Comparison of ENCODE assay signal across 1 cellular context in genomic region chr2:71882949-71883472, GRCh38.
A peak's percentile ranks its signal among the peaks of the same experiment; 100 is the strongest.
TF ChIP-seq lines count a peak whose summit lies in the region.

No MANE protein-coding gene starts in this region.

TF ChIP-seq in K562, 482 proteins besides CTCF, POLR2A, EP300 and RAD21 (continued from another document and continues in another):
- no peak for TF ChIP-seq MXD1 (CRISPR knock-in tag; IDR thresholded peaks at IDR 0.05; ENCODE audit: borderline replicate concordance, poor library complexity, severe bottlenecking)
- no peak for TF ChIP-seq DNMT1 (IDR thresholded peaks at IDR 0.05)
- no peak for TF ChIP-seq STAT6 (CRISPR knock-in tag; IDR thresholded peaks at IDR 0.05)
- no peak for TF ChIP-seq MYBL2 (IDR thresholded peaks at IDR 0.05; ENCODE audit: low read depth)
- TF ChIP-seq MYBL2 (CRISPR knock-in tag; IDR thresholded peaks at IDR 0.05; ENCODE audit: borderline replicate concordance), result no peak
- TF ChIP-seq STAT5A (IDR thresholded peaks at IDR 0.05; ENCODE audit: borderline replicate concordance, low read length), result peak; percentile 91
- TF ChIP-seq NR1H2 (CRISPR knock-in tag; IDR thresholded peaks at IDR 0.05), result no peak
- no peak for TF ChIP-seq EWSR1 (IDR thresholded peaks at IDR 0.05; ENCODE audit: borderline replicate concordance, low read depth, partially characterized antibody)
- no peak for TF ChIP-seq ZNF143 (CRISPR knock-in tag; IDR thresholded peaks at IDR 0.05)
- TF ChIP-seq CHD4 (IDR thresholded peaks at IDR 0.05; ENCODE audit: insufficient read depth, insufficient replicate concordance, low read depth, low read length, poor library complexity, severe bottlenecking), result peak; percentile 76
- peak; percentile 44 for TF ChIP-seq ZNF239 (CRISPR knock-in tag; IDR thresholded peaks at IDR 0.05)
- TF ChIP-seq EP400 (IDR thresholded peaks at IDR 0.05), result peak; percentile 42; the same call in 1 of the 2 replicates
- peak; percentile 38 for TF ChIP-seq RBBP5 (IDR thresholded peaks at IDR 0.05; ENCODE audit: borderline replicate concordance, insufficient read depth, low read length, poor library complexity, severe bottlenecking)
- TF ChIP-seq BMI1 (IDR thresholded peaks at IDR 0.05; ENCODE audit: low read length), result no peak
- peak; percentile 82 for TF ChIP-seq ZKSCAN1 (IDR thresholded peaks at IDR 0.05; ENCODE audit: low read depth, low read length)
- no peak for TF ChIP-seq TCF15 (CRISPR knock-in tag; IDR thresholded peaks at IDR 0.05)
- peak; percentile 99 for TF ChIP-seq ETV5 (CRISPR knock-in tag; IDR thresholded peaks at IDR 0.05; ENCODE audit: low read depth)
- TF ChIP-seq ATF7 (IDR thresholded peaks at IDR 0.05), result peak; percentile 89
- peak; percentile 58 for TF ChIP-seq POLR2G (IDR thresholded peaks at IDR 0.05; ENCODE audit: low read depth, low read length)
- no peak for TF ChIP-seq CBX2 (IDR thresholded peaks at IDR 0.05; ENCODE audit: insufficient read depth, low read length, poor library complexity, severe bottlenecking)
- TF ChIP-seq LCOR (CRISPR knock-in tag; IDR thresholded peaks at IDR 0.05), result peak; percentile 80; the same call in 1 of the 2 replicates
- no peak for TF ChIP-seq ZNF347 (CRISPR knock-in tag; IDR thresholded peaks at IDR 0.05; ENCODE audit: low read depth)
- no peak; the same call in 1 of the 2 replicates for TF ChIP-seq FOXO4 (CRISPR knock-in tag; IDR thresholded peaks at IDR 0.05)
- TF ChIP-seq PREB (CRISPR knock-in tag; IDR thresholded peaks at IDR 0.05), result peak; percentile 67; the same call in 1 of the 2 replicates
- no peak for TF ChIP-seq HOMEZ (CRISPR knock-in tag; IDR thresholded peaks at IDR 0.05)
- no peak for TF ChIP-seq IFI16 (CRISPR knock-in tag; IDR thresholded peaks at IDR 0.05)
- TF ChIP-seq ETS1 (conservative IDR thresholded peaks at IDR 0.05; ENCODE audit: control insufficient read depth, low read depth, low read length), result peak; percentile 95
- no peak for TF ChIP-seq SETDB1 (IDR thresholded peaks at IDR 0.05; ENCODE audit: low read length)
- no peak for TF ChIP-seq FOXK1 (CRISPR knock-in tag; IDR thresholded peaks at IDR 0.05; ENCODE audit: borderline replicate concordance)
- TF ChIP-seq ZNF76 (CRISPR knock-in tag; IDR thresholded peaks at IDR 0.05; ENCODE audit: borderline replicate concordance), result peak; percentile 82; the same call in 1 of the 2 replicates
- peak; percentile 99 for TF ChIP-seq TFAP4 (CRISPR knock-in tag; IDR thresholded peaks at IDR 0.05; ENCODE audit: borderline replicate concordance)
- no peak for TF ChIP-seq ADNP (tag; IDR thresholded peaks at IDR 0.05)
- TF ChIP-seq STAG1 (CRISPR knock-in tag; IDR thresholded peaks at IDR 0.05; ENCODE audit: borderline replicate concordance), result no peak
- peak; percentile 85 for TF ChIP-seq NEUROD1 (IDR thresholded peaks at IDR 0.05; ENCODE audit: borderline replicate concordance, low read depth, low read length, partially characterized antibody)
- peak; percentile 69; the same call in 1 of the 2 replicates for TF ChIP-seq FOXJ3 (CRISPR knock-in tag; IDR thresholded peaks at IDR 0.05)
- 0 out of 2 replicates have a peak, but pooled peaks have one; percentile 42 for TF ChIP-seq ZNF274 (IDR thresholded peaks at IDR 0.05; ENCODE audit: borderline replicate concordance, low read depth, low read length)
- peak; percentile 89; the same call in 1 of the 2 replicates for TF ChIP-seq LEF1 (IDR thresholded peaks at IDR 0.05)
- TF ChIP-seq KDM4B (IDR thresholded peaks at IDR 0.05; ENCODE audit: borderline replicate concordance in 2 of 2, low read depth in 1 of 2), result peak in 1 of 2 experiments; percentile 76; a peak in 1 of 4 replicates
- peak; percentile 42; the same call in 1 of the 2 replicates for TF ChIP-seq CBX1 (IDR thresholded peaks at IDR 0.05; ENCODE audit: low read depth)
- TF ChIP-seq MCM2 (IDR thresholded peaks at IDR 0.05; ENCODE audit: low read depth), result no peak
- TF ChIP-seq IRF2 (CRISPR knock-in tag; IDR thresholded peaks at IDR 0.05), result no peak
- no peak for TF ChIP-seq ATF6 (CRISPR knock-in tag; IDR thresholded peaks at IDR 0.05)
- no peak for TF ChIP-seq SP2 (IDR thresholded peaks at IDR 0.05; ENCODE audit: extremely low read depth, low read depth, low read length, poor library complexity, severe bottlenecking)
- TF ChIP-seq ZNF639 (CRISPR knock-in tag; conservative IDR thresholded peaks at IDR 0.05 in 1 of 2, IDR thresholded peaks at IDR 0.05 in 1 of 2), result peak in 1 of 2 experiments; percentile 95; a peak in 2 of 4 replicates
- peak; percentile 64; the same call in 1 of the 2 replicates for TF ChIP-seq TCF7 (IDR thresholded peaks at IDR 0.05; ENCODE audit: borderline replicate concordance)
- TF ChIP-seq HDGF (IDR thresholded peaks at IDR 0.05), result no peak
- no peak for TF ChIP-seq NKRF (IDR thresholded peaks at IDR 0.05; ENCODE audit: borderline replicate concordance)
- TF ChIP-seq FOXP1 (CRISPR knock-in tag; IDR thresholded peaks at IDR 0.05), result peak; percentile 86; the same call in 1 of the 2 replicates
